8 cellular contexts compared by ENCODE assay signal in genomic region chr9:35656841-35657326, GRCh38. TPM values are rescaled to one million over a fixed set of nuclear protein-coding genes. Genes with fewer than 3 reads are reported as not detected.
DNase-seq lines count a peak whose midpoint lies in the region; ATAC-seq, FAIRE-seq and TF ChIP-seq lines count a peak whose summit lies in the region.

No MANE protein-coding gene starts in this region.

- H4K20me1 ChIP-seq in K562 (replicated peaks; ENCODE audit: control insufficient read depth, insufficient read depth, low read length): no peaks in the 10 kb centered on the region

- no peak for ATAC-seq in activated T-cell treated with anti-CD3 and anti-CD28 coated beads, Interleukin-2, amount 50 U/mL, for 4 hours
- ATAC-seq in K562 (peak; percentile 8; the same call in 1 of the 3 replicates), lower lobe of right lung (peak; percentile 10 to 38)

- peak overlapping the region; percentile 86 to 90 for H3K9ac ChIP-seq in K562 (ENCODE audit: insufficient read depth in 1 of 2, low read depth in 2 of 2, low read length in 2 of 2)

- peak overlapping the region; percentile 96 for H3K4me2 ChIP-seq in K562 (ENCODE audit: insufficient read depth, low read length)

- TF ChIP-seq CTCF in K562 (IDR thresholded peaks at IDR 0.05 in 2 of 3, conservative IDR thresholded peaks at IDR 0.05 in 1 of 3; ENCODE audit: insufficient read depth in 2 of 3, low read depth in 1 of 3, low read length in 3 of 3): no peak
- TF ChIP-seq CTCF in lower lobe of right lung (IDR thresholded peaks at IDR 0.05): no peak
- TF ChIP-seq CTCF in transverse colon (IDR thresholded peaks at IDR 0.05): no peak
- TF ChIP-seq CTCF in GM13977 (IDR thresholded peaks at IDR 0.05; ENCODE audit: extremely low read depth, insufficient read depth, missing control alignments): no peak

- POLR2A ChIA-PET in K562 (lab: Yijun Ruan, JAX): interaction anchor here (0.7 to 2.6 kb wide), 13 partner anchors 8 to 169 kb away, joined by 3 to 14 read pairs (median 3); partner anchors contain the start of genes CREB3 and TLN1

- peaks cover 3% of the 10 kb centered on the region for H3K9me3 Mint-ChIP-seq in activated T-cell treated with anti-CD3 and anti-CD28 coated beads, Interleukin-2, amount 50 U/mL, for 4 hours

- no TSS peak for BruUV-seq in K562 (replicated peaks; lab: Mats Ljungman, UMichigan)

- in situ Hi-C loops in K562 (cut with MboI): no loop called here
- in situ Hi-C loops in transverse colon (cut with MboI; ENCODE audit: low pct_ligation_motif_present in 1 of 4, low pct_unique_long_range_greater_than_20kb in 1 of 4, low sequenced_read_pairs in 3 of 4): loop anchor here in 1 of 4 donors (10.0 kb wide), 1 partner anchor 88 kb away; the partner anchor contains the start of genes GBA2 and RGP1
- in situ Hi-C loops in GM13977 (cut with MboI; ENCODE audit: low pct_unique_long_range_greater_than_20kb, low sequenced_read_pairs, unreplicated experiment): no loop called here

- intact Hi-C loops in K562 (cut with micrococcal nuclease): loop anchor here (2.0 to 5.0 kb wide), 3 partner anchors 40 to 76 kb away; partner anchors contain the start of genes CREB3, TESK1 and TLN1
- intact Hi-C loops in lower lobe of right lung (cut with DNase I): no loop called here
- intact Hi-C loops in transverse colon (cut with DNase I; ENCODE audit: low total_unique reads): loop anchor here (5.0 kb wide), 1 partner anchor 70 kb away; no protein-coding TSS in a partner anchor

- H3K4me3 Mint-ChIP-seq in activated T-cell treated with anti-CD3 and anti-CD28 coated beads, Interleukin-2, amount 50 U/mL, for 4 hours: peak overlapping the region; percentile 87

- CTCF ChIA-PET in K562 (lab: Yijun Ruan, JAX; ENCODE audit: low intra/inter-chr PET ratio): no interaction called here

- peaks cover 3% of the 10 kb centered on the region for H3K27me3 Mint-ChIP-seq in activated T-cell treated with anti-CD3 and anti-CD28 coated beads, Interleukin-2, amount 50 U/mL, for 4 hours (ENCODE audit: low read depth)

- no peak for FAIRE-seq in K562 (lab: Jason Lieb, UNC)

- H3K27me3 ChIP-seq in K562 (ENCODE audit: control insufficient read depth in 2 of 2, insufficient read depth in 2 of 2, low read length in 2 of 2) (no peaks in the 10 kb centered on the region), lower lobe of right lung (ENCODE audit: low read depth) (no peaks in the 10 kb centered on the region), transverse colon (no peaks in the 10 kb centered on the region)

- no peaks in the 10 kb centered on the region for H3K9me1 ChIP-seq in K562 (ENCODE audit: control insufficient read depth, insufficient read depth, low read length)

- peak overlapping the region; percentile 35 for H3K4me3 ChIP-seq in K562
- peak overlapping the region; percentile 85 for H3K4me3 ChIP-seq in lower lobe of right lung
- H3K4me3 ChIP-seq in transverse colon: peak overlapping the region in 3 of 4 donors; percentile 12 to 91 (median 78)

- H3K27ac ChIP-seq in K562 (ENCODE audit: extremely low read depth, low read depth, low read length): peak overlapping the region; percentile 98
- peak overlapping the region; percentile 97 for H3K27ac ChIP-seq in lower lobe of right lung
- peak overlapping the region; percentile 95 to 99 (median 98) for H3K27ac ChIP-seq in transverse colon

- WGBS in K562 (ENCODE audit: insufficient coverage, low coverage, missing lambda C conversion rate): 29% methylated on average over 13 of the region's 14 CpGs
- WGBS in transverse colon (ENCODE audit: low coverage in 1 of 2), 2 donors: 56 to 60% methylated on average over 13 to 14 of the region's 14 CpGs

- TF ChIP-seq EP300 in K562 (IDR thresholded peaks at IDR 0.05; ENCODE audit: low read length) (no peak), transverse colon (IDR thresholded peaks at IDR 0.05; ENCODE audit: low read depth) (no peak)

- H2AFZ ChIP-seq in K562 (ENCODE audit: low read depth, low read length): peak overlapping the region; percentile 99

- H3K4me1 ChIP-seq in K562 (replicated peaks in 1 of 2; ENCODE audit: control insufficient read depth in 2 of 2, insufficient read depth in 2 of 2, low read length in 2 of 2) (peaks cover 11 to 22% of the 10 kb centered on the region in 2 experiments; a peak in 4 of 5 replicates), lower lobe of right lung (peaks cover 48% of the 10 kb centered on the region), transverse colon (peaks cover 12 to 56% (median 44%) of the 10 kb centered on the region in 4 donors)

- H3K36me3 ChIP-seq in K562 (ENCODE audit: control insufficient read depth, insufficient read depth, low read length) (peaks cover 19% of the 10 kb centered on the region; the same call in 2 of the 3 replicates), lower lobe of right lung (peaks cover 21% of the 10 kb centered on the region), transverse colon (no peaks in the 10 kb centered on the region)

- H3K9me3 ChIP-seq in K562 (replicated peaks; ENCODE audit: control insufficient read depth, insufficient read depth, low read depth, low read length) (no peaks in the 10 kb centered on the region), lower lobe of right lung (no peaks in the 10 kb centered on the region), transverse colon (no peaks in the 10 kb centered on the region)

- peaks cover 10% of the 10 kb centered on the region for H3K36me3 Mint-ChIP-seq in activated T-cell treated with anti-CD3 and anti-CD28 coated beads, Interleukin-2, amount 50 U/mL, for 4 hours (ENCODE audit: insufficient read depth)

- no peak for TF ChIP-seq POLR2A in K562 (conservative IDR thresholded peaks at IDR 0.05)
- TF ChIP-seq POLR2A in transverse colon (IDR thresholded peaks at IDR 0.05): no peak

- TF ChIP-seq RAD21 in K562 (CRISPR knock-in tag; conservative IDR thresholded peaks at IDR 0.05 in 1 of 2, IDR thresholded peaks at IDR 0.05 in 1 of 2): no peak

- peaks cover 57% of the 10 kb centered on the region for H3K4me1 Mint-ChIP-seq in activated T-cell treated with anti-CD3 and anti-CD28 coated beads, Interleukin-2, amount 50 U/mL, for 4 hours (ENCODE audit: low read depth)

- DNase-seq in activated T-cell treated with anti-CD3 and anti-CD28 coated beads, Interleukin-2, amount 50 U/mL, for 4 hours: no peak
- DNase-seq in activated T-cell treated with anti-CD3 and anti-CD28 coated beads for 4 hours (no peak), K562 (ENCODE audit: extremely low read depth in 1 of 4, low spot score in 3 of 4) (peak in 1 of 4 experiments; percentile 11), lower lobe of right lung (no peak), transverse colon (no peak), NCI-H2196 treated with DMSO at 0.1 percent for 48 hours (lab: John Stamatoyannopoulos, UW; ENCODE audit: unreplicated experiment) (no peak), GM13977 (ENCODE audit: low spot score) (no peak), Ammon's horn (ENCODE audit: low spot score) (no peak)

- H3K79me2 ChIP-seq in K562 (ENCODE audit: control insufficient read depth, insufficient read depth, low read length): peaks cover 8% of the 10 kb centered on the region; the same call in 2 of the 3 replicates

RNA-seq across cellular contexts. Expression of gene RMRP, which starts 0.9 kb away (rescaled TPM):
- over 10,000 TPM; 12,907 to 15,791 (median 13,372) TPM for total RNA-seq in activated T-cell treated with anti-CD3 and anti-CD28 coated beads, Interleukin-2, amount 50 U/mL, for 4 hours
- total RNA-seq in K562 (2011; cell fraction: chromatin; rRNA removed; ENCODE audit: low replicate concordance): 2,409 and 13,688 TPM in 2 replicates
- total RNA-seq in K562 (2011; cell fraction: nucleolus; rRNA removed): 206,583 and 250,153 TPM in 2 replicates
- total RNA-seq in K562 (2011; cell fraction: nucleoplasm; rRNA removed): 28,297 and 120,670 TPM in 2 replicates
- total RNA-seq in K562 (2014; rRNA removed) (32,097 and 89,974 TPM in 2 replicates), K562 (2014; rRNA removed; fragmentation: Illumina TruSeq; extraction: Trizol) (175 and 799 TPM in 2 replicates), K562 (2015; rRNA removed; fragmentation: Illumina TruSeq; extraction: Trizol) (29,003 and 31,020 TPM in 2 replicates), K562 (2021) (25,789 and 26,070 TPM in 2 replicates), lower lobe of right lung (24,340 TPM), transverse colon (1,000 to 10,000 TPM; 1,115 to 7,222 (median 2,718) TPM)
- polyA plus RNA-seq in K562 (2011; rRNA removed) (30.6 and 75.7 TPM in 2 replicates), K562 (2014; fragmentation: Illumina TruSeq; extraction: Trizol) (not detected in 2 replicates), K562 (2014; fragmentation: Nextera tagmentation; extraction: Ambion mirVana) (not detected), K562 (2014; rRNA removed) (968 and 2,315 TPM in 2 replicates)
- polyA plus RNA-seq in K562 (2011; cell fraction: cytosol; rRNA removed): 259 and 413 TPM in 2 replicates
- polyA plus RNA-seq in K562 (2011; cell fraction: nucleus; rRNA removed): 1,135 and 1,314 TPM in 2 replicates
- polyA plus RNA-seq in K562 (2012): 26.0 and 33.8 TPM in 2 replicates
- polyA minus RNA-seq in K562 (2011; rRNA and poly(A)+ RNA removed): 12,492 and 15,730 TPM in 2 replicates
- polyA minus RNA-seq in K562 (2011; cell fraction: cytosol; rRNA and poly(A)+ RNA removed): 24,287 and 37,114 TPM in 2 replicates
- polyA minus RNA-seq in K562 (2011; cell fraction: nucleus; rRNA and poly(A)+ RNA removed): 96,449 and 361,724 TPM in 2 replicates

RNA-seq across cellular contexts. Expression of gene CCDC107, which starts 1.2 kb away (rescaled TPM):
- total RNA-seq in activated T-cell treated with anti-CD3 and anti-CD28 coated beads, Interleukin-2, amount 50 U/mL, for 4 hours: 10 to 100 TPM; 11.1 to 12.5 (median 12.0) TPM
- 5.7 and 12.2 TPM in 2 replicates for total RNA-seq in K562 (2011; cell fraction: chromatin; rRNA removed; ENCODE audit: low replicate concordance)
- total RNA-seq in K562 (2011; cell fraction: nucleolus; rRNA removed): 13.5 and 13.7 TPM in 2 replicates
- 9.7 and 11.8 TPM in 2 replicates for total RNA-seq in K562 (2011; cell fraction: nucleoplasm; rRNA removed)
- total RNA-seq in K562 (2014; rRNA removed) (8.1 and 10.8 TPM in 2 replicates), K562 (2014; rRNA removed; fragmentation: Illumina TruSeq; extraction: Trizol) (3.5 and 4.2 TPM in 2 replicates), K562 (2015; rRNA removed; fragmentation: Illumina TruSeq; extraction: Trizol) (6.0 and 6.1 TPM in 2 replicates), K562 (2021) (7.0 and 9.7 TPM in 2 replicates), lower lobe of right lung (28.9 TPM), transverse colon (10 to 100 TPM; 32.0 to 50.1 (median 37.2) TPM)
- polyA plus RNA-seq in K562 (2011; rRNA removed) (6.6 and 7.7 TPM in 2 replicates), K562 (2014; fragmentation: Illumina TruSeq; extraction: Trizol) (4.7 and 5.1 TPM in 2 replicates), K562 (2014; fragmentation: Nextera tagmentation; extraction: Ambion mirVana) (under 1 TPM in 1 of 2 experiments, not detected in 1; 0.35 TPM), K562 (2014; rRNA removed) (9.9 and 11.3 TPM in 2 replicates)
- polyA plus RNA-seq in K562 (2011; cell fraction: cytosol; rRNA removed): 7.4 and 13.4 TPM in 2 replicates
- 9.8 and 11.3 TPM in 2 replicates for polyA plus RNA-seq in K562 (2011; cell fraction: nucleus; rRNA removed)
- 6.8 and 9.9 TPM in 2 replicates for polyA plus RNA-seq in K562 (2012)
- polyA minus RNA-seq in K562 (2011; rRNA and poly(A)+ RNA removed): 2.0 and 3.0 TPM in 2 replicates
- 2.2 and 4.6 TPM in 2 replicates for polyA minus RNA-seq in K562 (2011; cell fraction: cytosol; rRNA and poly(A)+ RNA removed)
- polyA minus RNA-seq in K562 (2011; cell fraction: nucleus; rRNA and poly(A)+ RNA removed): 4.2 and 5.2 TPM in 2 replicates

RNA-seq across cellular contexts. Expression of gene SIT1, which starts 6.2 kb away (rescaled TPM):
- total RNA-seq in activated T-cell treated with anti-CD3 and anti-CD28 coated beads, Interleukin-2, amount 50 U/mL, for 4 hours: 10 to 100 TPM; 21.8 to 23.8 (median 22.9) TPM
- total RNA-seq in K562 (2011; cell fraction: chromatin; rRNA removed; ENCODE audit: low replicate concordance): not detected in 2 replicates
- not detected in 2 replicates for total RNA-seq in K562 (2011; cell fraction: nucleolus; rRNA removed)
- total RNA-seq in K562 (2011; cell fraction: nucleoplasm; rRNA removed): not detected in 2 replicates
- total RNA-seq in K562 (2014; rRNA removed) (not detected in 2 replicates), K562 (2014; rRNA removed; fragmentation: Illumina TruSeq; extraction: Trizol) (not detected in 2 replicates), K562 (2015; rRNA removed; fragmentation: Illumina TruSeq; extraction: Trizol) (not detected in 2 replicates), K562 (2021) (0.16 TPM in 1 of 2 replicates, not detected in the other), lower lobe of right lung (1.5 TPM), transverse colon (1 to 10 TPM in 3 of 4 donors, not detected in 1; 1.2 to 6.7 (median 3.8) TPM)
- polyA plus RNA-seq in K562 (2011; rRNA removed) (not detected in 2 replicates), K562 (2014; fragmentation: Illumina TruSeq; extraction: Trizol) (not detected in 2 replicates), K562 (2014; fragmentation: Nextera tagmentation; extraction: Ambion mirVana) (not detected), K562 (2014; rRNA removed) (0.13 TPM in 1 of 2 replicates, not detected in the other)
- polyA plus RNA-seq in K562 (2011; cell fraction: cytosol; rRNA removed): not detected in 2 replicates
- 0.14 TPM in 1 of 2 replicates, not detected in the other for polyA plus RNA-seq in K562 (2011; cell fraction: nucleus; rRNA removed)
- 0.11 TPM in 1 of 2 replicates, not detected in the other for polyA plus RNA-seq in K562 (2012)
- not detected in 2 replicates for polyA minus RNA-seq in K562 (2011; rRNA and poly(A)+ RNA removed)
- polyA minus RNA-seq in K562 (2011; cell fraction: cytosol; rRNA and poly(A)+ RNA removed): not detected in 2 replicates
- not detected in 2 replicates for polyA minus RNA-seq in K562 (2011; cell fraction: nucleus; rRNA and poly(A)+ RNA removed)

RNA-seq across cellular contexts. Expression of gene ARHGEF39, which starts 8.1 kb away (rescaled TPM):
- 1 to 10 TPM; 1.1 to 1.2 (median 1.2) TPM for total RNA-seq in activated T-cell treated with anti-CD3 and anti-CD28 coated beads, Interleukin-2, amount 50 U/mL, for 4 hours
- total RNA-seq in K562 (2011; cell fraction: chromatin; rRNA removed; ENCODE audit: low replicate concordance): 35.7 and 63.9 TPM in 2 replicates
- total RNA-seq in K562 (2011; cell fraction: nucleolus; rRNA removed): 41.4 and 45.8 TPM in 2 replicates
- total RNA-seq in K562 (2011; cell fraction: nucleoplasm; rRNA removed): 37.0 and 37.6 TPM in 2 replicates
- total RNA-seq in K562 (2014; rRNA removed) (7.6 and 7.7 TPM in 2 replicates), K562 (2014; rRNA removed; fragmentation: Illumina TruSeq; extraction: Trizol) (10.0 and 12.0 TPM in 2 replicates), K562 (2015; rRNA removed; fragmentation: Illumina TruSeq; extraction: Trizol) (12.7 and 12.9 TPM in 2 replicates), K562 (2021) (15.1 and 16.1 TPM in 2 replicates), lower lobe of right lung (1.2 TPM), transverse colon (1 to 10 TPM; 1.6 to 7.4 (median 5.8) TPM)
- polyA plus RNA-seq in K562 (2011; rRNA removed) (20.7 and 20.8 TPM in 2 replicates), K562 (2014; fragmentation: Illumina TruSeq; extraction: Trizol) (19.6 and 21.7 TPM in 2 replicates), K562 (2014; fragmentation: Nextera tagmentation; extraction: Ambion mirVana) (1 to 10 TPM; 2.8 to 5.5 TPM), K562 (2014; rRNA removed) (17.2 and 21.7 TPM in 2 replicates)
- polyA plus RNA-seq in K562 (2011; cell fraction: cytosol; rRNA removed): 16.1 and 21.4 TPM in 2 replicates
- polyA plus RNA-seq in K562 (2011; cell fraction: nucleus; rRNA removed): 50.2 and 64.3 TPM in 2 replicates
- 9.6 and 15.8 TPM in 2 replicates for polyA plus RNA-seq in K562 (2012)
- polyA minus RNA-seq in K562 (2011; rRNA and poly(A)+ RNA removed): 11.9 and 12.1 TPM in 2 replicates
- polyA minus RNA-seq in K562 (2011; cell fraction: cytosol; rRNA and poly(A)+ RNA removed): 10.7 and 12.1 TPM in 2 replicates
- 16.8 and 19.7 TPM in 2 replicates for polyA minus RNA-seq in K562 (2011; cell fraction: nucleus; rRNA and poly(A)+ RNA removed)

RNA-seq across cellular contexts. Expression of gene CA9, which starts 16.8 kb away (rescaled TPM):
- total RNA-seq in activated T-cell treated with anti-CD3 and anti-CD28 coated beads, Interleukin-2, amount 50 U/mL, for 4 hours: under 1 TPM in 2 of 3 donors, not detected in 1; 0.24 to 0.46 TPM
- total RNA-seq in K562 (2011; cell fraction: chromatin; rRNA removed; ENCODE audit: low replicate concordance): 3.0 and 11.1 TPM in 2 replicates
- total RNA-seq in K562 (2011; cell fraction: nucleolus; rRNA removed): 11.6 and 14.5 TPM in 2 replicates
- 8.3 and 12.4 TPM in 2 replicates for total RNA-seq in K562 (2011; cell fraction: nucleoplasm; rRNA removed)
- total RNA-seq in K562 (2014; rRNA removed) (0.36 and 0.45 TPM in 2 replicates), K562 (2014; rRNA removed; fragmentation: Illumina TruSeq; extraction: Trizol) (not detected in 2 replicates), K562 (2015; rRNA removed; fragmentation: Illumina TruSeq; extraction: Trizol) (not detected in 2 replicates), K562 (2021) (0.63 and 0.73 TPM in 2 replicates), lower lobe of right lung (not detected), transverse colon (not detected)
- polyA plus RNA-seq in K562 (2011; rRNA removed) (10.6 and 13.0 TPM in 2 replicates), K562 (2014; fragmentation: Illumina TruSeq; extraction: Trizol) (0.15 and 0.24 TPM in 2 replicates), K562 (2014; fragmentation: Nextera tagmentation; extraction: Ambion mirVana) (not detected), K562 (2014; rRNA removed) (0.60 TPM in 1 of 2 replicates, not detected in the other)
- 9.3 and 13.2 TPM in 2 replicates for polyA plus RNA-seq in K562 (2011; cell fraction: cytosol; rRNA removed)
- 9.5 and 15.2 TPM in 2 replicates for polyA plus RNA-seq in K562 (2011; cell fraction: nucleus; rRNA removed)
- 2.4 and 2.7 TPM in 2 replicates for polyA plus RNA-seq in K562 (2012)
- 1.4 and 1.5 TPM in 2 replicates for polyA minus RNA-seq in K562 (2011; rRNA and poly(A)+ RNA removed)
- polyA minus RNA-seq in K562 (2011; cell fraction: cytosol; rRNA and poly(A)+ RNA removed): 3.1 and 4.2 TPM in 2 replicates
- 0.78 and 1.2 TPM in 2 replicates for polyA minus RNA-seq in K562 (2011; cell fraction: nucleus; rRNA and poly(A)+ RNA removed)

Comparison
In these comparisons a context has a peak if more than half of its experiments do, and no peak if none do; other contexts are left out.
1. ATAC-seq: peak in K562 (single experiment) and lower lobe of right lung (2 of 2); none in activated T-cell treated with anti-CD3 and anti-CD28 coated beads, Interleukin-2, amount 50 U/mL, for 4 hours (0 of 2).
2. H3K4me3 ChIP-seq: peak in every context shown above with its lines; median percentile 85 in lower lobe of right lung; 78 in transverse colon; 35 in K562.
3. Peak in every context shown above with its lines, with median percentiles within 50 percentile points of each other: H3K27ac ChIP-seq.